18 cellular contexts compared by ENCODE assay signal in the genomic region with DNA sequence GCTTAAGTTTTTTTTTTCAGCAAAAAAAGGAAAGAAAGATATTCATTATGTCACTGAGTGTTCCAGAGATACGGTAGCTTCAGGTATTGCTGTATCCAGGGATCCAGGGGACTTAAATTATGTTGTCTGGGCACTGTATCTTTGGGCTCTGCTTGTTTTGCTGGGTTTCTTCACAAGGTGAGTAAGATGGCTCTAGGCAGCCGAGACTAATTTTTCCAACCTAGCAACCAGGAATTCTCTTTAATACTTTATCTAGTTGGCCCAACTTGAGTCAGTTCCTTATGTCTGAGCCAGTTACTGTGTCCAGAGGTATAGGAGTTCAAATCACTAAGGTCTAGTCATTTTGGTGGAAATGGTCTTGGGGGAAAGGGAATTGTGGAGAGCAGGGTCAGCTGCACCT.
A peak's percentile ranks its signal among the peaks of the same experiment; 100 is the strongest.
DNase-seq lines count a peak whose midpoint lies in the region; ATAC-seq and TF ChIP-seq lines count a peak whose summit lies in the region.
"Had no signal": no experiment of that assay in that cellular context is flagged by ENCODE, and none has a peak within 500 bp of the region (broad histone marks: within the 10 kb centered on the region; RNA-seq: fewer than 3 reads in every experiment).

No MANE protein-coding gene starts in this region.

- no peak overlapping the region for H3K23ac ChIP-seq in mesendoderm (ENCODE audit: low read length)

- H3K4me1 ChIP-seq in breast epithelium (no peaks in the 10 kb centered on the region), mesendoderm (ENCODE audit: control insufficient read depth, low read depth, low read length) (no peaks in the 10 kb centered on the region)
- H3K4me1 ChIP-seq: BLaER1 had no signal

- peaks cover 2% of the 10 kb centered on the region for H3K79me1 ChIP-seq in mesendoderm (ENCODE audit: low read length)

- no peak overlapping the region for H3K27ac ChIP-seq in breast epithelium
- no peak overlapping the region for H3K27ac ChIP-seq in mesendoderm (ENCODE audit: low read depth, low read length)
- peak overlapping the region in 1 of 59 donors; percentile 12 for H3K27ac ChIP-seq in dorsolateral prefrontal cortex
- H3K27ac ChIP-seq: 22Rv1, BLaER1, C4-2B had no signal

- POLR2A ChIA-PET in MCF 10A (lab: Yijun Ruan, JAX) (no interaction called here), activated B cell treated with CpG ODN at 0.5 μM for 24 hours (lab: Charles Lee) (interaction anchor here (0.6 kb wide), 1 partner anchor 346 kb away, joined by 5 read pairs; no protein-coding TSS in a partner anchor)

- no peak for ATAC-seq in activated B cell treated with CpG ODN at 0.5 μM for 24 hours (ENCODE audit: low read depth)
- ATAC-seq: CD8-positive, alpha-beta T cell; GM23338; HCT116 had no signal

- no peak for TF ChIP-seq POLR2A in breast epithelium (IDR thresholded peaks at IDR 0.05)

- H3K27me3 Mint-ChIP-seq in MCF 10A (ENCODE audit: insufficient read depth, unreplicated experiment) (no peaks in the 10 kb centered on the region), activated B cell treated with CpG ODN at 0.5 μM for 24 hours (no peaks in the 10 kb centered on the region)
- H3K27me3 Mint-ChIP-seq: B cell; CD4-positive, CD25-positive, alpha-beta regulatory T cell had no signal

- no peak overlapping the region for H3K4ac ChIP-seq in mesendoderm (ENCODE audit: low read depth, low read length)

- no peak overlapping the region for H3K4me2 ChIP-seq in mesendoderm (ENCODE audit: low read length)
- H3K4me2 ChIP-seq: BLaER1, GM23338 had no signal

- intact Hi-C loops in MCF 10A (cut with micrococcal nuclease) = no loop called here
- intact Hi-C loops in breast epithelium (cut with DNase I; ENCODE audit: low total_unique reads) = no loop called here
- intact Hi-C loops in activated B cell treated with CpG ODN at 0.5 μM for 24 hours (cut with micrococcal nuclease) = no loop called here
- intact Hi-C loops in dorsolateral prefrontal cortex (cut with DNase I) = no loop called here
- intact Hi-C loops in posterior cingulate gyrus (cut with DNase I) = no loop called here

- TF ChIP-seq CTCF in MCF 10A (IDR thresholded peaks at IDR 0.05; ENCODE audit: unreplicated experiment) (no peak), breast epithelium (IDR thresholded peaks at IDR 0.05) (no peak), activated B cell treated with CpG ODN at 0.5 μM for 24 hours (IDR thresholded peaks at IDR 0.05) (no peak), dorsolateral prefrontal cortex (IDR thresholded peaks at IDR 0.05 in 54 of 56, conservative IDR thresholded peaks at IDR 0.05 in 2 of 56; ENCODE audit: low read depth in 1 of 56, partially characterized antibody in 56 of 56) (no peak)

- H3K4me3 Mint-ChIP-seq in MCF 10A (ENCODE audit: unreplicated experiment) (no peak overlapping the region), activated B cell treated with CpG ODN at 0.5 μM for 24 hours (no peak overlapping the region)
- H3K4me3 Mint-ChIP-seq: B cell; CD4-positive, CD25-positive, alpha-beta regulatory T cell; CD8-positive, alpha-beta T cell; GM23338; H9 had no signal

- H3K4me3 ChIP-seq in breast epithelium = no peak overlapping the region
- no peak overlapping the region for H3K4me3 ChIP-seq in mesendoderm (ENCODE audit: low read length)
- no peak overlapping the region for H3K4me3 ChIP-seq in dorsolateral prefrontal cortex
- H3K4me3 ChIP-seq: BLaER1, GM23338 had no signal

- CTCF ChIA-PET in MCF 10A (lab: Yijun Ruan, JAX) (interaction anchor here (0.6 to 0.7 kb wide), 4 partner anchors 13 to 1640 kb away, joined by 3 to 4 read pairs (median 3); no protein-coding TSS in a partner anchor), activated B cell treated with CpG ODN at 0.5 μM for 24 hours (lab: Charles Lee) (no interaction called here)

- H2BK15ac ChIP-seq in mesendoderm (replicated peaks; ENCODE audit: low read depth) = no peak overlapping the region

- H2AK5ac ChIP-seq in mesendoderm (ENCODE audit: low read length) = no peak overlapping the region

- peaks cover 13% of the 10 kb centered on the region for H3K79me2 ChIP-seq in mesendoderm (ENCODE audit: control insufficient read depth, insufficient read depth, low read length)

- H3K56ac ChIP-seq in mesendoderm (ENCODE audit: low read length) = no peak overlapping the region

- H3K36me3 Mint-ChIP-seq in MCF 10A (ENCODE audit: insufficient read depth, unreplicated experiment) (peaks cover 7% of the 10 kb centered on the region), activated B cell treated with CpG ODN at 0.5 μM for 24 hours (ENCODE audit: low read depth) (peaks cover 55% of the 10 kb centered on the region)

- no peaks in the 10 kb centered on the region for H3K9me3 ChIP-seq in breast epithelium
- H3K9me3 ChIP-seq: Caco-2 had no signal

- BruUV-seq in MCF 10A (replicated peaks; lab: Mats Ljungman, UMichigan) = TSS peak; percentile 12

- H4K5ac ChIP-seq in mesendoderm (ENCODE audit: low read length) = no peak overlapping the region

- no peak overlapping the region for H2BK120ac ChIP-seq in mesendoderm (ENCODE audit: low read depth, low read length)

- H3K9ac ChIP-seq in mesendoderm (ENCODE audit: low read length) = no peak overlapping the region
- H3K9ac ChIP-seq: BLaER1 had no signal

- no peak overlapping the region for H2BK5ac ChIP-seq in mesendoderm (ENCODE audit: low read length)

- peak overlapping the region; percentile 76 for H4K8ac ChIP-seq in mesendoderm (ENCODE audit: low read depth, low read length)

- no peak overlapping the region for H3K27ac Mint-ChIP-seq in MCF 10A (ENCODE audit: low read depth, unreplicated experiment)
- peak overlapping the region; percentile 56 for H3K27ac Mint-ChIP-seq in activated B cell treated with CpG ODN at 0.5 μM for 24 hours
- H3K27ac Mint-ChIP-seq: B cell; CD4-positive, CD25-positive, alpha-beta regulatory T cell; CD8-positive, alpha-beta T cell; GM23338 had no signal

- H3K9me3 Mint-ChIP-seq in MCF 10A (ENCODE audit: unreplicated experiment) (peaks cover 16% of the 10 kb centered on the region), activated B cell treated with CpG ODN at 0.5 μM for 24 hours (peaks cover 6% of the 10 kb centered on the region)

- DNase-seq in MCF 10A (ENCODE audit: unreplicated experiment) = no peak
- no peak for DNase-seq in breast epithelium (ENCODE audit: low spot score in 2 of 2)
- no peak for DNase-seq in activated B cell treated with CpG ODN at 0.5 μM for 24 hours
- DNase-seq in mesendoderm = no peak
- no peak for DNase-seq in dorsolateral prefrontal cortex
- no peak for DNase-seq in posterior cingulate gyrus
- DNase-seq: Caco-2; CD4-positive, CD25-positive, alpha-beta regulatory T cell; CD8-positive, alpha-beta T cell; DMS153; DND-41; H9 had no signal

- no peak overlapping the region for H3K18ac ChIP-seq in mesendoderm (ENCODE audit: low read length)

- H3K27me3 ChIP-seq in breast epithelium = no peaks in the 10 kb centered on the region
- H3K27me3 ChIP-seq in mesendoderm (ENCODE audit: insufficient read depth, low read length, poor library complexity) = no peaks in the 10 kb centered on the region
- no peaks in the 10 kb centered on the region for H3K27me3 ChIP-seq in dorsolateral prefrontal cortex
- H3K27me3 ChIP-seq: BLaER1 had no signal

- H3K4me1 Mint-ChIP-seq in MCF 10A (ENCODE audit: insufficient read depth, unreplicated experiment) = peaks cover 10% of the 10 kb centered on the region
- peaks cover 11% of the 10 kb centered on the region for H3K4me1 Mint-ChIP-seq in activated B cell treated with CpG ODN at 0.5 μM for 24 hours

- no peaks in the 10 kb centered on the region for H3K36me3 ChIP-seq in breast epithelium
- H3K36me3 ChIP-seq in mesendoderm (ENCODE audit: control insufficient read depth, insufficient read depth, low read length) = no peaks in the 10 kb centered on the region

- no CpG with 5 or more reads among the region's 2 CpGs for WGBS in mesendoderm (ENCODE audit: extremely low coverage, insufficient coverage, low lambda C conversion rate)
